8 cellular contexts compared by ENCODE assay signal in the genomic region with DNA sequence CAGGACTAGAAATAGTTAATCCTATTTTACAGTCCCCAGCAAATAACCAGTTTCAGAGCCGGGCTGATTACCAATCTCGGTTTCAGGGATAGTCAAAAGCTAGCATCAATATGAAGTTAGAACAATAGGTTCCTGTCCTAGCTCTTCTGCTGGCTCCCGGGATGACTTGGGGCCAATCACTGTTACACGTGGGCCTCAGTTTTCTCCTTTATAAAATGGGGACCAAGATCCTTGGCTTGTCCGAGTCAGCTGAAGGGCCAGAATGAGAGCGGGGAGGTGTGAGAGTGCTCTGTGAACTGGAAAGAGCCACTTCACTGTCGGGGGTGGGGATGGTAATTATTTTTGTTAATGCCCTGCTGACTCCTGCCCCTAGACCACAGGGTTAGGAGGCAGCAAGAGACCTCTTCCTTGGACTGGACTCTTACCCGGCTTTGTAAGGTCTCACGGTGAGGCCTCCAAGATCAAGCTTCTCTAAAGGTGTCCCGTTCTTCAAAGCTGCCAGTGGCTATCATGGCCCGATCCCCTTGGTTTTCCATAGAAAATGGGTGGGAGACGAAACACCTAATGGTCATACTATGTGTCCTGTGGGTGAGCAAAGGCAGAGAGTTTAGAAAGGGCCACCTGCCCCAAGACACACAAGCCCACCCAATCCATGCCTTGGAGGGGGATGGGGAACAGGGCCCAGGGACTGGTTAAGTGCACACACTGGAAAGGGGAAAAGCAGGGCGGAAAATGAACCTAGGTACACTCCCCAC. TPM values are rescaled to one million over a fixed set of nuclear protein-coding genes. Genes with fewer than 3 reads are reported as not detected.
DNase-seq lines count a peak whose midpoint lies in the region; ATAC-seq and TF ChIP-seq lines count a peak whose summit lies in the region.

No MANE protein-coding gene starts in this region.

- H3K9me3 ChIP-seq in tibial artery, result no peaks in the 10 kb centered on the region

- H3K4me3 ChIP-seq in lower leg skin (ENCODE audit: low read depth, poor library complexity, severe bottlenecking) (peak overlapping the region; percentile 8), tibial artery (peak overlapping the region; percentile 57 to 62)

- peaks cover 0 to 33% (median 10%) of the 10 kb centered on the region in 3 donors for H3K36me3 ChIP-seq in tibial artery

- peaks cover 63% of the 10 kb centered on the region for H3K4me1 Mint-ChIP-seq in activated naive CD4-positive, alpha-beta T cell treated with anti-CD3 and anti-CD28 coated beads for 36 hours (ENCODE audit: low read depth)
- H3K4me1 Mint-ChIP-seq in activated T-helper 17 cell treated with anti-CD3 and anti-CD28 coated beads, Interleukin-2, amount 50 U/mL, for 72 hours, result peaks cover 34% of the 10 kb centered on the region

- intact Hi-C loops in activated naive CD4-positive, alpha-beta T cell treated with anti-CD3 and anti-CD28 coated beads for 36 hours (cut with micrococcal nuclease), result no loop called here
- intact Hi-C loops in lower leg skin (cut with DNase I; ENCODE audit: low total_unique reads), result no loop called here
- intact Hi-C loops in tibial artery (cut with DNase I; ENCODE audit: low total_unique reads), result loop anchor here (5.0 kb wide), 1 partner anchor 36 kb away; no protein-coding TSS in a partner anchor

- no peak for DNase-seq in activated naive CD4-positive, alpha-beta T cell treated with anti-CD3 and anti-CD28 coated beads for 36 hours
- no peak for DNase-seq in activated naive CD4-positive, alpha-beta T cell (lab: John Stamatoyannopoulos, UW)
- DNase-seq in lower leg skin (ENCODE audit: low spot score in 2 of 2) (no peak), tibial artery (no peak), HCEC 1CT (no peak), NCI-H187 (lab: John Stamatoyannopoulos, UW) (no peak)
- DNase-seq in stimulated activated naive CD4-positive, alpha-beta T cell (lab: John Stamatoyannopoulos, UW), result no peak

- H3K27ac ChIP-seq in tibial artery, result peak overlapping the region; percentile 85 to 86

- peak overlapping the region; percentile 98 for H3K4me3 Mint-ChIP-seq in activated naive CD4-positive, alpha-beta T cell treated with anti-CD3 and anti-CD28 coated beads for 36 hours
- peak overlapping the region; percentile 86 for H3K4me3 Mint-ChIP-seq in activated T-helper 17 cell treated with anti-CD3 and anti-CD28 coated beads, Interleukin-2, amount 50 U/mL, for 72 hours

- CTCF ChIA-PET in activated naive CD4-positive, alpha-beta T cell treated with anti-CD3 and anti-CD28 coated beads for 36 hours (lab: Charles Lee), result interaction anchor here (0.7 to 3.8 kb wide), 6 partner anchors 13 to 461 kb away, joined by 3 to 18 read pairs (median 8); no protein-coding TSS in a partner anchor

- H3K4me1 ChIP-seq in tibial artery, result peaks cover 0 to 25% (median 15%) of the 10 kb centered on the region in 4 donors

- H3K36me3 Mint-ChIP-seq in activated naive CD4-positive, alpha-beta T cell treated with anti-CD3 and anti-CD28 coated beads for 36 hours (ENCODE audit: low read depth), result peaks cover 55% of the 10 kb centered on the region
- peaks cover 71% of the 10 kb centered on the region for H3K36me3 Mint-ChIP-seq in activated T-helper 17 cell treated with anti-CD3 and anti-CD28 coated beads, Interleukin-2, amount 50 U/mL, for 72 hours (ENCODE audit: low read depth)

- no peaks in the 10 kb centered on the region for H3K9me3 Mint-ChIP-seq in activated naive CD4-positive, alpha-beta T cell treated with anti-CD3 and anti-CD28 coated beads for 36 hours
- H3K9me3 Mint-ChIP-seq in activated T-helper 17 cell treated with anti-CD3 and anti-CD28 coated beads, Interleukin-2, amount 50 U/mL, for 72 hours, result no peaks in the 10 kb centered on the region

- no peaks in the 10 kb centered on the region for H3K27me3 Mint-ChIP-seq in activated naive CD4-positive, alpha-beta T cell treated with anti-CD3 and anti-CD28 coated beads for 36 hours (ENCODE audit: low read depth)
- no peaks in the 10 kb centered on the region for H3K27me3 Mint-ChIP-seq in activated T-helper 17 cell treated with anti-CD3 and anti-CD28 coated beads, Interleukin-2, amount 50 U/mL, for 72 hours

- no peaks in the 10 kb centered on the region for H3K27me3 ChIP-seq in tibial artery

- WGBS in lower leg skin, 2 donors, result 84 to 87% methylated on average over 13 of the region's 13 CpGs

- TF ChIP-seq CTCF in lower leg skin (IDR thresholded peaks at IDR 0.05) (no peak), tibial artery (IDR thresholded peaks at IDR 0.05) (no peak)

- H3K27ac Mint-ChIP-seq in activated naive CD4-positive, alpha-beta T cell treated with anti-CD3 and anti-CD28 coated beads for 36 hours, result peak overlapping the region; percentile 99
- peak overlapping the region; percentile 93 for H3K27ac Mint-ChIP-seq in activated T-helper 17 cell treated with anti-CD3 and anti-CD28 coated beads, Interleukin-2, amount 50 U/mL, for 72 hours

- TF ChIP-seq POLR2A in lower leg skin (IDR thresholded peaks at IDR 0.05), result no peak

- no peak for ATAC-seq in activated T-helper 17 cell treated with anti-CD3 and anti-CD28 coated beads, Interleukin-2, amount 50 U/mL, for 72 hours (replicated peaks)

RNA-seq across cellular contexts. Expression of gene UCP2, which starts 1.4 kb away (rescaled TPM):
- total RNA-seq in activated naive CD4-positive, alpha-beta T cell treated with anti-CD3 and anti-CD28 coated beads for 36 hours, result 100 to 1,000 TPM; 149 to 157 TPM
- total RNA-seq in activated T-helper 17 cell treated with anti-CD3 and anti-CD28 coated beads, Interleukin-2, amount 50 U/mL, for 72 hours, result 100 to 1,000 TPM; 199 to 269 TPM
- total RNA-seq in lower leg skin, result 10 to 100 TPM in 2 of 4 donors, 1 to 10 TPM in 2; 2.2 to 14.0 (median 10.1) TPM

RNA-seq across cellular contexts. Expression of gene UCP3, which starts 27.7 kb away (rescaled TPM):
- total RNA-seq in activated naive CD4-positive, alpha-beta T cell treated with anti-CD3 and anti-CD28 coated beads for 36 hours, result under 1 TPM; 0.32 to 0.83 TPM
- 1 to 10 TPM; 4.3 to 6.6 TPM for total RNA-seq in activated T-helper 17 cell treated with anti-CD3 and anti-CD28 coated beads, Interleukin-2, amount 50 U/mL, for 72 hours
- total RNA-seq in lower leg skin, result 1 to 10 TPM in 3 of 4 donors, under 1 TPM in 1; 0.68 to 6.4 (median 3.6) TPM

RNA-seq across cellular contexts. Expression of gene DNAJB13, which starts 30.4 kb away (rescaled TPM):
- under 1 TPM in 1 of 2 experiments, not detected in 1; 0.26 TPM for total RNA-seq in activated naive CD4-positive, alpha-beta T cell treated with anti-CD3 and anti-CD28 coated beads for 36 hours
- total RNA-seq in activated T-helper 17 cell treated with anti-CD3 and anti-CD28 coated beads, Interleukin-2, amount 50 U/mL, for 72 hours, result 1 to 10 TPM in 1 of 2 donors, not detected in 1; 1.2 TPM
- total RNA-seq in lower leg skin, result under 1 TPM in 1 of 4 donors, not detected in 3; 0.42 TPM

Comparison
In these comparisons a context has a peak if more than half of its experiments do, and no peak if none do; other contexts are left out.
1. RNA of gene UCP2, which starts 1.4 kb away (total RNA-seq): 199 to 269 TPM in activated T-helper 17 cell treated with anti-CD3 and anti-CD28 coated beads, Interleukin-2, amount 50 U/mL, for 72 hours and 149 to 157 TPM in activated naive CD4-positive, alpha-beta T cell treated with anti-CD3 and anti-CD28 coated beads for 36 hours; 2.2 to 14.0 TPM in lower leg skin; every median in the first group is over 4 times any median in the second.